ENCODE assay signal across 8 cellular contexts in genomic region chr21:42227909-42228708, GRCh38. TPM values are rescaled to one million over a fixed set of nuclear protein-coding genes. Genes with fewer than 3 reads are reported as not detected.
A peak's percentile ranks its signal among the peaks of the same experiment; 100 is the strongest.
DNase-seq lines count a peak whose midpoint lies in the region; FAIRE-seq and TF ChIP-seq lines count a peak whose summit lies in the region.

No MANE protein-coding gene starts in this region.

- no peaks in the 10 kb centered on the region for H3K36me3 ChIP-seq in H7 (replicated peaks; ENCODE audit: control insufficient read depth, insufficient read depth, low read length)

- peak; percentile 90 for FAIRE-seq in GM12891 (lab: Jason Lieb, UNC)

- H3K27me3 ChIP-seq in H7 (ENCODE audit: control insufficient read depth, insufficient read depth, low read length) = peaks cover 4% of the 10 kb centered on the region

- peak; percentile 82 for DNase-seq in GM12891 (ENCODE audit: insufficient read length, low spot score)
- DNase-seq in H7 = peak; percentile 80
- peak; percentile 82 for DNase-seq in LHCN-M2 (ENCODE audit: low read depth)
- DNase-seq in activated CD4-positive, CD25-positive, alpha-beta regulatory T cell (lab: John Stamatoyannopoulos, UW) = peak; percentile 40 to 83 (median 68)
- peak in 48 of 61 donors; percentile 31 to 88 (median 72) for DNase-seq in caudate nucleus (lab: John Stamatoyannopoulos, UW)
- DNase-seq in left kidney (ENCODE audit: low read depth, low spot score) = peak; percentile 60
- DNase-seq in stimulated activated CD4-positive, alpha-beta T cell treated with anti-CD3 and anti-CD28 coated beads, TNF-alpha, amount 100 ng/mL, for 4 hours (ENCODE audit: low read depth in 3 of 3) = peak; percentile 64 to 80 (median 79)
- DNase-seq in SK-N-DZ (ENCODE audit: low spot score) = no peak

- peak overlapping the region; percentile 60 for H3K27ac ChIP-seq in caudate nucleus (ENCODE audit: low read depth, low read length)

- H3K4me3 ChIP-seq in H7 (ENCODE audit: insufficient read depth, low read depth, low read length) = no peak overlapping the region

- TF ChIP-seq POLR2A in GM12891 (IDR thresholded peaks at IDR 0.05; ENCODE audit: low read depth, low read length) = no peak

TF ChIP-seq in GM12891, 5 proteins besides CTCF, POLR2A, EP300 and RAD21:
- TF ChIP-seq TAF1 (IDR thresholded peaks at IDR 0.05; ENCODE audit: low read depth, low read length) = no peak
- no peak for TF ChIP-seq POU2F2 (IDR thresholded peaks at IDR 0.05; ENCODE audit: low read depth, low read length)
- TF ChIP-seq PAX5 (IDR thresholded peaks at IDR 0.05; ENCODE audit: insufficient read depth, low read length, severe bottlenecking) = peak; percentile 52

RNA-seq across cellular contexts. Expression of gene ABCG1, which starts 9.2 kb away (rescaled TPM):
- polyA plus RNA-seq in GM12891 (2012; ENCODE audit: low read depth, missing spikeins) = 2.5 TPM
- 0.07 and 0.92 TPM in 2 replicates for total RNA-seq in H7 (2014; rRNA removed; shearing (Covaris generic))
- not detected in 2 replicates for total RNA-seq in LHCN-M2 (2014; rRNA removed)
- polyA plus RNA-seq in LHCN-M2 (2012) = not detected
- polyA plus RNA-seq in SK-N-DZ (2014; cell fraction: cytosol; rRNA removed) = 0.09 and 0.12 TPM in 2 replicates
- not detected in 2 replicates for polyA plus RNA-seq in SK-N-DZ (2014; cell fraction: nucleus; rRNA removed)
